ENCODE assay signal across 1 cellular context in the genomic region with DNA sequence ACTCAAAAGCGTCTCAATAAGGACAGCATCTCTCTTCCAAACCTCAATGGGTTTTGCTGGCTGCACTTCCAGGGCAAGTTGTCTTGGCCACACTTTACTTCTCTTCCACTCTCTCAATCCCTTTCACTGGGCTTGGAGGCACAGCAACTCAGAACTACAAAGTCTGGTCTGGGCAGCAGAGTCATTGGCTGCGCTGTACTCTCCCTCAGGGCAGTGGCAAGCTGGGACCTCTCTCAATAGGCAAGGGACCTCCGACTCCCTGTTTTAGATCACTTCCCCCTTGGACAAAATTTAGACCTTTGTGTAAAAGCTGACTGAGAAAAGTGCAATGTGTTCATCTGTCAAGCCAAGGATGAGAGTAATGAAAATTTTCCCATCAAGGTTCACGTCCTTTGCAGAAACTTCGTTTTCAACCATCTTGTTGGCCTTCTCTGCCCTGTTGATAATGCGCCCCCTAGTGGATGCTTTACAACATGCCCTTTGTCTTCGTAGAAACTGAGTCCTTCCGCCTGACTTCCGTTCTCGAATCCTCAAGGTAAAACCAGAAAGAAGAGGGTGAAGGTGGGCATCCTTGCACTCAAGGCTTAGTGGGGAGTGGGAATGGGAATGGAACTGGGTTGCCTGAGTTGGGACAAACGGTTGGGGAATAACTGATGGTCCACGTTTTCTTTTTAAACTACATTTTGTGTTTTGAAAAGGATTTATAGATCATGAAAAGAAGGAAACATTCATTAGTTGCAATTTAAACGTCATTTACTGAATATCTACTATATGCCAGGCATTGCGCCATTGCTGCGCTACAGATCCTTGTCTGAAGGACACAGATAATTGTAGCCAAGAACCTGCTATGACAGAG.
TF ChIP-seq lines count a peak whose summit lies in the region.

No MANE protein-coding gene starts in this region.

TF ChIP-seq in GM12878, 131 proteins besides CTCF, POLR2A, EP300 and RAD21 (continued from another document):
- TF ChIP-seq, protein P1, sequence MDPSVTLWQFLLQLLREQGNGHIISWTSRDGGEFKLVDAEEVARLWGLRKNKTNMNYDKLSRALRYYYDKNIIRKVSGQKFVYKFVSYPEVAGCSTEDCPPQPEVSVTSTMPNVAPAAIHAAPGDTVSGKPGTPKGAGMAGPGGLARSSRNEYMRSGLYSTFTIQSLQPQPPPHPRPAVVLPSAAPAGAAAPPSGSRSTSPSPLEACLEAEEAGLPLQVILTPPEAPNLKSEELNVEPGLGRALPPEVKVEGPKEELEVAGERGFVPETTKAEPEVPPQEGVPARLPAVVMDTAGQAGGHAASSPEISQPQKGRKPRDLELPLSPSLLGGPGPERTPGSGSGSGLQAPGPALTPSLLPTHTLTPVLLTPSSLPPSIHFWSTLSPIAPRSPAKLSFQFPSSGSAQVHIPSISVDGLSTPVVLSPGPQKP (IDR thresholded peaks at IDR 0.05; ENCODE audit: low read depth, low read length): no peak
- TF ChIP-seq ETV6 (conservative IDR thresholded peaks at IDR 0.05 in 1 of 2, IDR thresholded peaks at IDR 0.05 in 1 of 2; ENCODE audit: borderline replicate concordance in 1 of 2, low read depth in 1 of 2) (peak in 1 of 2 experiments; percentile 72; a peak in 2 of 4 replicates), MEF2A (IDR thresholded peaks at IDR 0.05; ENCODE audit: insufficient read depth, low read depth, low read length) (0 out of 2 replicates have a peak, but pooled peaks have one; percentile 9), BCL11A (IDR thresholded peaks at IDR 0.05; ENCODE audit: low read depth, low read length) (no peak), GATAD2B (conservative IDR thresholded peaks at IDR 0.05; ENCODE audit: low read depth) (no peak), RELA (IDR thresholded peaks at IDR 0.05; ENCODE audit: borderline replicate concordance, partially characterized antibody) (no peak), CHD4 (IDR thresholded peaks at IDR 0.05) (no peak), NR2C1 (IDR thresholded peaks at IDR 0.05) (no peak), NFYA (IDR thresholded peaks at IDR 0.05; ENCODE audit: borderline replicate concordance, low read depth, low read length) (no peak), EZH2 (IDR thresholded peaks at IDR 0.05; ENCODE audit: borderline replicate concordance, control insufficient read depth, low read depth, low read length) (no peak), HDAC2 (IDR thresholded peaks at IDR 0.05) (no peak), LARP7 (IDR thresholded peaks at IDR 0.05) (no peak), ZBTB4 (CRISPR knock-in tag; IDR thresholded peaks at IDR 0.05) (no peak), ATF3 (IDR thresholded peaks at IDR 0.05; ENCODE audit: borderline replicate concordance, extremely low read depth, low read depth, low read length) (no peak), ZNF384 (IDR thresholded peaks at IDR 0.05; ENCODE audit: borderline replicate concordance, low read depth, low read length) (no peak), YY1 (IDR thresholded peaks at IDR 0.05; ENCODE audit: low read depth, low read length) (peak; percentile 87), HDAC6 (IDR thresholded peaks at IDR 0.05; ENCODE audit: unreplicated experiment) (no peak), POLR2AphosphoS5 (IDR thresholded peaks at IDR 0.05; ENCODE audit: low read length) (no peak), RFX5 (IDR thresholded peaks at IDR 0.05; ENCODE audit: low read depth, low read length) (no peak), PML (IDR thresholded peaks at IDR 0.05; ENCODE audit: low read length) (no peak), BMI1 (IDR thresholded peaks at IDR 0.05; ENCODE audit: borderline replicate concordance) (no peak), YBX1 (IDR thresholded peaks at IDR 0.05) (no peak), ESRRA (IDR thresholded peaks at IDR 0.05; ENCODE audit: low read length) (no peak), ZNF622 (IDR thresholded peaks at IDR 0.05) (no peak), RCOR1 (conservative IDR thresholded peaks at IDR 0.05; ENCODE audit: low read depth, low read length) (no peak)
- TF ChIP-seq, protein P2, sequence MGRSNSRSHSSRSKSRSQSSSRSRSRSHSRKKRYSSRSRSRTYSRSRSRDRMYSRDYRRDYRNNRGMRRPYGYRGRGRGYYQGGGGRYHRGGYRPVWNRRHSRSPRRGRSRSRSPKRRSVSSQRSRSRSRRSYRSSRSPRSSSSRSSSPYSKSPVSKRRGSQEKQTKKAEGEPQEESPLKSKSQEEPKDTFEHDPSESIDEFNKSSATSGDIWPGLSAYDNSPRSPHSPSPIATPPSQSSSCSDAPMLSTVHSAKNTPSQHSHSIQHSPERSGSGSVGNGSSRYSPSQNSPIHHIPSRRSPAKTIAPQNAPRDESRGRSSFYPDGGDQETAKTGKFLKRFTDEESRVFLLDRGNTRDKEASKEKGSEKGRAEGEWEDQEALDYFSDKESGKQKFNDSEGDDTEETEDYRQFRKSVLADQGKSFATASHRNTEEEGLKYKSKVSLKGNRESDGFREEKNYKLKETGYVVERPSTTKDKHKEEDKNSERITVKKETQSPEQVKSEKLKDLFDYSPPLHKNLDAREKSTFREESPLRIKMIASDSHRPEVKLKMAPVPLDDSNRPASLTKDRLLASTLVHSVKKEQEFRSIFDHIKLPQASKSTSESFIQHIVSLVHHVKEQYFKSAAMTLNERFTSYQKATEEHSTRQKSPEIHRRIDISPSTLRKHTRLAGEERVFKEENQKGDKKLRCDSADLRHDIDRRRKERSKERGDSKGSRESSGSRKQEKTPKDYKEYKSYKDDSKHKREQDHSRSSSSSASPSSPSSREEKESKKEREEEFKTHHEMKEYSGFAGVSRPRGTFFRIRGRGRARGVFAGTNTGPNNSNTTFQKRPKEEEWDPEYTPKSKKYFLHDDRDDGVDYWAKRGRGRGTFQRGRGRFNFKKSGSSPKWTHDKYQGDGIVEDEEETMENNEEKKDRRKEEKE (IDR thresholded peaks at IDR 0.05): no peak
- TF ChIP-seq, protein P3, sequence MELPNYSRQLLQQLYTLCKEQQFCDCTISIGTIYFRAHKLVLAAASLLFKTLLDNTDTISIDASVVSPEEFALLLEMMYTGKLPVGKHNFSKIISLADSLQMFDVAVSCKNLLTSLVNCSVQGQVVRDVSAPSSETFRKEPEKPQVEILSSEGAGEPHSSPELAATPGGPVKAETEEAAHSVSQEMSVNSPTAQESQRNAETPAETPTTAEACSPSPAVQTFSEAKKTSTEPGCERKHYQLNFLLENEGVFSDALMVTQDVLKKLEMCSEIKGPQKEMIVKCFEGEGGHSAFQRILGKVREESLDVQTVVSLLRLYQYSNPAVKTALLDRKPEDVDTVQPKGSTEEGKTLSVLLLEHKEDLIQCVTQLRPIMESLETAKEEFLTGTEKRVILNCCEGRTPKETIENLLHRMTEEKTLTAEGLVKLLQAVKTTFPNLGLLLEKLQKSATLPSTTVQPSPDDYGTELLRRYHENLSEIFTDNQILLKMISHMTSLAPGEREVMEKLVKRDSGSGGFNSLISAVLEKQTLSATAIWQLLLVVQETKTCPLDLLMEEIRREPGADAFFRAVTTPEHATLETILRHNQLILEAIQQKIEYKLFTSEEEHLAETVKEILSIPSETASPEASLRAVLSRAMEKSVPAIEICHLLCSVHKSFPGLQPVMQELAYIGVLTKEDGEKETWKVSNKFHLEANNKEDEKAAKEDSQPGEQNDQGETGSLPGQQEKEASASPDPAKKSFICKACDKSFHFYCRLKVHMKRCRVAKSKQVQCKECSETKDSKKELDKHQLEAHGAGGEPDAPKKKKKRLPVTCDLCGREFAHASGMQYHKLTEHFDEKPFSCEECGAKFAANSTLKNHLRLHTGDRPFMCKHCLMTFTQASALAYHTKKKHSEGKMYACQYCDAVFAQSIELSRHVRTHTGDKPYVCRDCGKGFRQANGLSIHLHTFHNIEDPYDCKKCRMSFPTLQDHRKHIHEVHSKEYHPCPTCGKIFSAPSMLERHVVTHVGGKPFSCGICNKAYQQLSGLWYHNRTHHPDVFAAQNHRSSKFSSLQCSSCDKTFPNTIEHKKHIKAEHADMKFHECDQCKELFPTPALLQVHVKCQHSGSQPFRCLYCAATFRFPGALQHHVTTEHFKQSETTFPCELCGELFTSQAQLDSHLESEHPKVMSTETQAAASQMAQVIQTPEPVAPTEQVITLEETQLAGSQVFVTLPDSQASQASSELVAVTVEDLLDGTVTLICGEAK (IDR thresholded peaks at IDR 0.05; ENCODE audit: borderline replicate concordance): no peak
- TF ChIP-seq, protein P4, sequence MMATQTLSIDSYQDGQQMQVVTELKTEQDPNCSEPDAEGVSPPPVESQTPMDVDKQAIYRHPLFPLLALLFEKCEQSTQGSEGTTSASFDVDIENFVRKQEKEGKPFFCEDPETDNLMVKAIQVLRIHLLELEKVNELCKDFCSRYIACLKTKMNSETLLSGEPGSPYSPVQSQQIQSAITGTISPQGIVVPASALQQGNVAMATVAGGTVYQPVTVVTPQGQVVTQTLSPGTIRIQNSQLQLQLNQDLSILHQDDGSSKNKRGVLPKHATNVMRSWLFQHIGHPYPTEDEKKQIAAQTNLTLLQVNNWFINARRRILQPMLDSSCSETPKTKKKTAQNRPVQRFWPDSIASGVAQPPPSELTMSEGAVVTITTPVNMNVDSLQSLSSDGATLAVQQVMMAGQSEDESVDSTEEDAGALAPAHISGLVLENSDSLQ (IDR thresholded peaks at IDR 0.05): no peak
- TF ChIP-seq, protein P5, sequence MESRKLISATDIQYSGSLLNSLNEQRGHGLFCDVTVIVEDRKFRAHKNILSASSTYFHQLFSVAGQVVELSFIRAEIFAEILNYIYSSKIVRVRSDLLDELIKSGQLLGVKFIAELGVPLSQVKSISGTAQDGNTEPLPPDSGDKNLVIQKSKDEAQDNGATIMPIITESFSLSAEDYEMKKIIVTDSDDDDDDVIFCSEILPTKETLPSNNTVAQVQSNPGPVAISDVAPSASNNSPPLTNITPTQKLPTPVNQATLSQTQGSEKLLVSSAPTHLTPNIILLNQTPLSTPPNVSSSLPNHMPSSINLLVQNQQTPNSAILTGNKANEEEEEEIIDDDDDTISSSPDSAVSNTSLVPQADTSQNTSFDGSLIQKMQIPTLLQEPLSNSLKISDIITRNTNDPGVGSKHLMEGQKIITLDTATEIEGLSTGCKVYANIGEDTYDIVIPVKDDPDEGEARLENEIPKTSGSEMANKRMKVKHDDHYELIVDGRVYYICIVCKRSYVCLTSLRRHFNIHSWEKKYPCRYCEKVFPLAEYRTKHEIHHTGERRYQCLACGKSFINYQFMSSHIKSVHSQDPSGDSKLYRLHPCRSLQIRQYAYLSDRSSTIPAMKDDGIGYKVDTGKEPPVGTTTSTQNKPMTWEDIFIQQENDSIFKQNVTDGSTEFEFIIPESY (IDR thresholded peaks at IDR 0.05): no peak
